ENCODE assay signal across 21 cellular contexts in the genomic region with DNA sequence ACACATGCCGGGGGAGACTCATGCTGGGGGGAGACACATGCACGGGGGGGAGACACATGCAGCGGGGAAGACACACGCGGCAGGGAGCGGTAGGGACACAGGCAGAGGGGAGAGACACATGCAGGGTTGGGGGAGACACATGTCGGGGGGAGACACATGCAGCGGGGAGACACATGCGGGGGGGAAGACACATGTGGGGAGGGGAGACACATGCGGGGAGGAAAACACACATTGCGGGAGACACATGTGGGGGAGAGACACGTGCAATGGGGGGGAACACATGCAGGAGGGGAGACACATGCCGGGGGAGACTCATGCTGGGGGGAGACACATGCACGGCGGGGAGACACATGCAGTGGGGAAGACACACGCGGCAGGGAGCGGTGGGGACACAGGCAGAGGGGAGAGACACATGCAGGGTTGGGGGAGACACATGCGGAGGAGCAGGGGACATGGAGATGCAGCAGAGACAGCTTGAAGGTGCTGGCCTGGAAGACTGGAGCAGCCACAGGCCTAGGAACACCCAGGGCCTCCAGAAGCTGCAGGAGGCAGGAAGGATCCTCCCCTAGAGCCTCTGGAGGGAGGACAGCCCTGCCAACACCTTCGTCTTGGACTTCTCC. TPM values are rescaled to one million over a fixed set of nuclear protein-coding genes. Genes with fewer than 3 reads are reported as not detected.
DNase-seq lines count a peak whose midpoint lies in the region; ATAC-seq, FAIRE-seq and TF ChIP-seq lines count a peak whose summit lies in the region.
"Had no signal": no experiment of that assay in that cellular context is flagged by ENCODE, and none has a peak within 500 bp of the region (broad histone marks: within the 10 kb centered on the region; RNA-seq: fewer than 3 reads in every experiment).

No MANE protein-coding gene starts in this region.

- 33% methylated on average over 20 of the region's 20 CpGs for WGBS in HepG2 (ENCODE audit: low lambda C conversion rate)
- WGBS in sigmoid colon, 2 donors: 89 to 91% methylated on average over 20 of the region's 20 CpGs

- H2AFZ ChIP-seq in HepG2 (ENCODE audit: low read length): no peak overlapping the region
- H2AFZ ChIP-seq: GM23338 had no signal

- H3K27ac ChIP-seq in RWPE2 (ENCODE audit: poor library complexity, severe bottlenecking): no peak overlapping the region
- H3K27ac ChIP-seq in HepG2 (ENCODE audit: extremely low read length, insufficient read depth, low read length): no peak overlapping the region
- no peak overlapping the region for H3K27ac ChIP-seq in sigmoid colon
- H3K27ac ChIP-seq: BLaER1 treated with 17β-estradiol and CSF1 and Interleukin-3, amounts not matched to agents 10 nM and 100 nM; KMS-11; RWPE1 had no signal

- in situ Hi-C loops in HepG2 (cut with HindIII; ENCODE audit: extremely low pct_ligation_motif_present, low pct_unique_long_range_greater_than_20kb): no loop called here

- H3K4me3 ChIP-seq in RWPE2 (ENCODE audit: severe bottlenecking): no peak overlapping the region
- no peak overlapping the region for H3K4me3 ChIP-seq in HepG2 (replicated peaks in 1 of 3; ENCODE audit: insufficient read depth in 1 of 3, low read depth in 2 of 3, low read length in 3 of 3)
- H3K4me3 ChIP-seq in sigmoid colon: no peak overlapping the region
- H3K4me3 ChIP-seq: BLaER1 treated with 17β-estradiol and CSF1 and Interleukin-3, amounts not matched to agents 10 nM and 100 nM; GM23338 had no signal

- CTCF ChIA-PET in HepG2 (lab: Yijun Ruan, JAX; ENCODE audit: low intra/inter-chr PET ratio, low total read pairs): no interaction called here

- no TSS peak for BruUV-seq in HepG2 (replicated peaks; lab: Mats Ljungman, UMichigan)

- peak; percentile 9 for DNase-seq in activated effector memory CD4-positive, alpha-beta T cell treated with anti-CD3 and anti-CD28 coated beads, Interleukin-2, amount 50 U/mL, for 16 hours
- DNase-seq in activated effector memory CD4-positive, alpha-beta T cell treated with Interleukin-2 at 50 U/mL for 16 hours: no peak
- DNase-seq in RWPE2 (ENCODE audit: low spot score) (peak; percentile 25), HepG2 (ENCODE audit: low spot score) (no peak), sigmoid colon (peak; percentile 35), superior temporal gyrus (ENCODE audit: extremely low spot score) (no peak), occipital lobe (lab: John Stamatoyannopoulos, UW) (no peak), NCI-H146 (lab: John Stamatoyannopoulos, UW) (no peak)
- DNase-seq: GF-D8, HFFc6, NCI-H1048, NCI-H1436 treated with DMSO at 0.1 percent for 48 hours, NCI-H2081, NCI-H510A, NCI-H774 had no signal

- TF ChIP-seq POLR2A in HepG2 (IDR thresholded peaks at IDR 0.05; ENCODE audit: insufficient read depth in 1 of 2, low read depth in 2 of 2, low read length in 2 of 2) (no peak), sigmoid colon (IDR thresholded peaks at IDR 0.05) (no peak)

- H3K4me2 ChIP-seq in HepG2 (ENCODE audit: low read depth, low read length): no peak overlapping the region
- H3K4me2 ChIP-seq: BLaER1 treated with 17β-estradiol and CSF1 and Interleukin-3, amounts not matched to agents 10 nM and 100 nM; GM23338; KMS-11 had no signal

- peaks cover 3% of the 10 kb centered on the region for H3K9me3 ChIP-seq in RWPE2 (ENCODE audit: severe bottlenecking)
- H3K9me3 ChIP-seq in HepG2 (ENCODE audit: low read length): peaks cover 22% of the 10 kb centered on the region
- H3K9me3 ChIP-seq in sigmoid colon: no peaks in the 10 kb centered on the region

- ATAC-seq in RWPE2 (ENCODE audit: low read depth) (no peak), HepG2 (no peak)
- ATAC-seq: GM23338 had no signal

- no peak for FAIRE-seq in HepG2 (lab: Jason Lieb, UNC)
- FAIRE-seq: A204.1, GM12891 had no signal

- no peak for TF ChIP-seq CTCF in RWPE2 (IDR thresholded peaks at IDR 0.05; ENCODE audit: poor library complexity, severe bottlenecking)
- TF ChIP-seq CTCF in HepG2 (CRISPR knock-in tag; IDR thresholded peaks at IDR 0.05): no peak
- TF ChIP-seq CTCF in sigmoid colon (IDR thresholded peaks at IDR 0.05): no peak

- H4K20me1 ChIP-seq in HepG2 (ENCODE audit: insufficient read depth, low read length): 0 out of 2 replicates have a peak, but pooled peaks cover 2% of the 10 kb centered on the region

- H3K4me1 ChIP-seq in RWPE2 (ENCODE audit: insufficient read depth, poor library complexity, severe bottlenecking) (no peaks in the 10 kb centered on the region), HepG2 (ENCODE audit: insufficient read depth, low read length) (no peaks in the 10 kb centered on the region), sigmoid colon (no peaks in the 10 kb centered on the region)

- TF ChIP-seq RAD21 in HepG2 (CRISPR knock-in tag; IDR thresholded peaks at IDR 0.05): no peak

- H3K9ac ChIP-seq in HepG2 (ENCODE audit: insufficient read depth, low read depth, low read length): no peak overlapping the region
- H3K9ac ChIP-seq: BLaER1 treated with 17β-estradiol and CSF1 and Interleukin-3, amounts not matched to agents 10 nM and 100 nM; KMS-11 had no signal

- intact Hi-C loops in HepG2 (cut with micrococcal nuclease; ENCODE audit: unreplicated experiment) (no loop called here), sigmoid colon (cut with DNase I) (no loop called here)

- peaks cover 4% of the 10 kb centered on the region for H3K27me3 ChIP-seq in RWPE2 (ENCODE audit: insufficient read depth, poor library complexity, severe bottlenecking)
- H3K27me3 ChIP-seq in HepG2 (ENCODE audit: control insufficient read depth in 1 of 2, insufficient read depth in 2 of 2, low read length in 2 of 2): peaks cover 1 to 35% of the 10 kb centered on the region in 2 experiments; a peak in 4 of 5 replicates
- H3K27me3 ChIP-seq in sigmoid colon: peaks cover 0 to 51% (median 29%) of the 10 kb centered on the region in 3 donors

- POLR2A ChIA-PET in HepG2 (lab: Yijun Ruan, JAX): no interaction called here

- TF ChIP-seq EP300 in HepG2 (IDR thresholded peaks at IDR 0.05; ENCODE audit: low read depth in 2 of 2, low read length in 2 of 2) (no peak), HepG2 (CRISPR knock-in tag; IDR thresholded peaks at IDR 0.05; ENCODE audit: borderline replicate concordance) (no peak), sigmoid colon (IDR thresholded peaks at IDR 0.05) (no peak)

- no peaks in the 10 kb centered on the region for H3K36me3 ChIP-seq in RWPE2 (ENCODE audit: low read depth)
- H3K36me3 ChIP-seq in HepG2 (replicated peaks in 1 of 2; ENCODE audit: control insufficient read depth in 1 of 2, insufficient read depth in 2 of 2, low read length in 2 of 2): no peaks in the 10 kb centered on the region
- no peaks in the 10 kb centered on the region for H3K36me3 ChIP-seq in sigmoid colon

- H3K79me2 ChIP-seq in HepG2 (ENCODE audit: insufficient read depth, low read length): no peaks in the 10 kb centered on the region

TF ChIP-seq in HepG2, 621 proteins besides CTCF, POLR2A, EP300 and RAD21 (continues in another document):
- TF ChIP-seq, protein P1, sequence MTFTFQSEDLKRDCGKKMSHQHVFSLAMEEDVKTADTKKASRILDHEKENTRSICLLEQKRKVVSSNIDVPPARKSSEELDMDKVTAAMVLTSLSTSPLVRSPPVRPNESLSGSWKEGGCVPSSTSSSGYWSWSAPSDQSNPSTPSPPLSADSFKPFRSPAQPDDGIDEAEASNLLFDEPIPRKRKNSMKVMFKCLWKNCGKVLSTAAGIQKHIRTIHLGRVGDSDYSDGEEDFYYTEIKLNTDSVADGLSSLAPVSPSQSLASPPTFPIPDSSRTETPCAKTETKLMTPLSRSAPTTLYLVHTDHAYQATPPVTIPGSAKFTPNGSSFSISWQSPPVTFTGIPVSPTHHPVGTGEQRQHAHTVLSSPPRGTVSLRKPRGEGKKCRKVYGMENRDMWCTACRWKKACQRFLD (CRISPR knock-in tag; IDR thresholded peaks at IDR 0.05; ENCODE audit: borderline replicate concordance): no peak

RNA-seq across cellular contexts. Expression of a gene that starts 20.3 kb away (rescaled TPM):
- total RNA-seq in HepG2 (2016; rRNA removed; fragmentation: Illumina TruSeq; extraction: Trizol) (not detected in 2 replicates), sigmoid colon (10 to 100 TPM; 13.3 to 19.3 (median 17.2) TPM), occipital lobe (77.8 TPM)
- not detected in 2 replicates for total RNA-seq in HepG2 (2016; cell fraction: cytosol; rRNA removed; fragmentation: Illumina TruSeq; extraction: Trizol; ENCODE audit: low read depth)
- not detected in 2 replicates for total RNA-seq in HepG2 (2016; cell fraction: insoluble cytoplasmic fraction; rRNA removed; fragmentation: Illumina TruSeq; extraction: Trizol)
- not detected in 2 replicates for total RNA-seq in HepG2 (2016; cell fraction: membrane; rRNA removed; fragmentation: Illumina TruSeq; extraction: Trizol)
- total RNA-seq in HepG2 (2016; cell fraction: nucleus; rRNA removed; fragmentation: Illumina TruSeq; extraction: Trizol): not detected in 2 replicates
- polyA plus RNA-seq in HepG2 (2011; rRNA removed) (0.03 TPM in 1 of 2 replicates, not detected in the other), sigmoid colon (10 to 100 TPM in 1 of 3 donors, 1 to 10 TPM in 2; 1.2 to 13.6 (median 4.2) TPM)
- not detected in 2 replicates for polyA plus RNA-seq in HepG2 (2011; cell fraction: cytosol; rRNA removed)
- not detected in 2 replicates for polyA plus RNA-seq in HepG2 (2011; cell fraction: nucleus; rRNA removed)
- not detected in 2 replicates for polyA plus RNA-seq in HepG2 (2012)
- polyA plus RNA-seq in HepG2 (2016; cell fraction: cytosol; fragmentation: Illumina TruSeq; extraction: Trizol; ENCODE audit: low read depth): 0.08 TPM in 1 of 2 replicates, not detected in the other
- not detected in 2 replicates for polyA plus RNA-seq in HepG2 (2016; cell fraction: insoluble cytoplasmic fraction; fragmentation: Illumina TruSeq; extraction: Trizol; ENCODE audit: low read depth)
- not detected in 2 replicates for polyA plus RNA-seq in HepG2 (2016; cell fraction: membrane; fragmentation: Illumina TruSeq; extraction: Trizol; ENCODE audit: low read depth)
- not detected in 2 replicates for polyA plus RNA-seq in HepG2 (2016; cell fraction: nucleus; fragmentation: Illumina TruSeq; extraction: Trizol; ENCODE audit: insufficient read depth, low read depth)
- 12.4 TPM in 1 of 2 replicates, not detected in the other for polyA minus RNA-seq in HepG2 (2011; rRNA and poly(A)+ RNA removed; ENCODE audit: low replicate concordance)
- polyA minus RNA-seq in HepG2 (2011; cell fraction: cytosol; rRNA and poly(A)+ RNA removed): not detected in 2 replicates
- not detected in 2 replicates for polyA minus RNA-seq in HepG2 (2011; cell fraction: nucleus; rRNA and poly(A)+ RNA removed)

Comparison
In these comparisons a context has a peak if more than half of its experiments do, and no peak if none do; other contexts are left out.
1. DNase-seq: peak in activated effector memory CD4-positive, alpha-beta T cell treated with anti-CD3 and anti-CD28 coated beads, Interleukin-2, amount 50 U/mL, for 16 hours (single experiment), RWPE2 (single experiment) and sigmoid colon (single experiment); none in activated effector memory CD4-positive, alpha-beta T cell treated with Interleukin-2 at 50 U/mL for 16 hours (single experiment), HepG2 (single experiment), superior temporal gyrus (single experiment), occipital lobe (single experiment) and NCI-H146 (single experiment).
2. RNA of a gene that starts 20.3 kb away (total RNA-seq): 77.8 TPM in occipital lobe (single experiment) and 13.3 to 19.3 TPM in sigmoid colon; not detected in HepG2; every median in the first group is over 10 times any median in the second.